19 cellular contexts compared by ENCODE assay signal in the genomic region with DNA sequence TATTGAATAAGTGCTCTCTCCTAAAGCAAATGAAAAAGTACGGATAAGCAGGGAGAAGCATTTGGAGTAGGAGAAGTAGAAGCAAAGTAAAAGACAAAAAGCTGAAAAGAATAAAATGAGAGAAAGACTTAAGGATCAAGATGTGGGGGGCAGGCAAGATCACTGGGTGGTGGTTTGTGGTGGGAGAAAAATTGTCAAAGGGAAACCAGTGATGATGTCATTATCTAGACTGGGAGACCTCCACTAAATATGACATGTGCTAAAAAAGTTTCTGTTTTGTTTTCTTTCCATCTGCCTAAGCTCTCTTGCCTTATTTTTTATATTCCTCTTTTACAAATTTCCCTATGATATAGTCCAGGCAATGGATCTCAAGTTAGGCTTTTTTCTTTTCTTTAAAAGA. TPM values are rescaled to one million over a fixed set of nuclear protein-coding genes. Genes with fewer than 3 reads are reported as not detected.
A peak's percentile ranks its signal among the peaks of the same experiment; 100 is the strongest.
DNase-seq lines count a peak whose midpoint lies in the region; ATAC-seq lines count a peak whose summit lies in the region.
"Had no signal": no experiment of that assay in that cellular context is flagged by ENCODE, and none has a peak within 500 bp of the region (broad histone marks: within the 10 kb centered on the region; RNA-seq: fewer than 3 reads in every experiment).

No MANE protein-coding gene starts in this region.

- no peaks in the 10 kb centered on the region for H3K9me3 Mint-ChIP-seq in activated naive CD4-positive, alpha-beta T cell treated with anti-CD3 and anti-CD28 coated beads, Interleukin-2, amount 50 U/mL, for 24 hours
- H3K9me3 Mint-ChIP-seq in activated naive CD4-positive, alpha-beta T cell treated with anti-CD3 and anti-CD28 coated beads for 36 hours, result no peaks in the 10 kb centered on the region
- H3K9me3 Mint-ChIP-seq in activated CD8-positive, alpha-beta T cell treated with anti-CD3 and anti-CD28 coated beads, Interleukin-2, amount 10 ng/mL, durations not matched to agents 7 days and 5 days (ENCODE audit: insufficient read depth), result no peaks in the 10 kb centered on the region
- no peaks in the 10 kb centered on the region for H3K9me3 Mint-ChIP-seq in stimulated activated naive CD8-positive, alpha-beta T cell treated with anti-CD3 and anti-CD28 coated beads, Interleukin-15, Interleukin-2, amounts not matched to agents 100 ng/mL and 50 ng/mL, for 24 hours
- H3K9me3 Mint-ChIP-seq: CD8-positive, alpha-beta memory T cell; immature natural killer cell; naive thymus-derived CD4-positive, alpha-beta T cell; T-cell had no signal

- DNase-seq in activated naive CD4-positive, alpha-beta T cell treated with anti-CD3 and anti-CD28 coated beads for 36 hours, result no peak
- DNase-seq in activated CD8-positive, alpha-beta T cell treated with anti-CD3 and anti-CD28 coated beads, Interleukin-2, amount 10 ng/mL, durations not matched to agents 7 days and 5 days, result peak; percentile 40
- DNase-seq in SK-N-DZ (ENCODE audit: low spot score), result no peak
- DNase-seq in NCI-H510A (lab: John Stamatoyannopoulos, UW), result no peak
- no peak for DNase-seq in CD1c-positive myeloid dendritic cell (ENCODE audit: extremely low spot score)
- DNase-seq: DMS79 treated with DMSO at 0.1 percent for 48 hours; heart left ventricle; immature natural killer cell; IMR-90; naive thymus-derived CD4-positive, alpha-beta T cell; NCI-H187; stimulated activated CD4-positive, alpha-beta T cell treated with anti-CD3 and anti-CD28 coated beads, Interleukin-2, amount 100 ng/mL, for 48 hours; T-cell had no signal

- POLR2A ChIA-PET in activated CD8-positive, alpha-beta T cell treated with anti-CD3 and anti-CD28 coated beads, Interleukin-2, amount 10 ng/mL, durations not matched to agents 7 days and 5 days (lab: Charles Lee), result no interaction called here

- H3K36me3 Mint-ChIP-seq in activated naive CD4-positive, alpha-beta T cell treated with anti-CD3 and anti-CD28 coated beads, Interleukin-2, amount 50 U/mL, for 24 hours, result peaks cover 34% of the 10 kb centered on the region
- peaks cover 34% of the 10 kb centered on the region for H3K36me3 Mint-ChIP-seq in activated naive CD4-positive, alpha-beta T cell treated with anti-CD3 and anti-CD28 coated beads for 36 hours (ENCODE audit: low read depth)
- H3K36me3 Mint-ChIP-seq in activated CD8-positive, alpha-beta T cell treated with anti-CD3 and anti-CD28 coated beads, Interleukin-2, amount 10 ng/mL, durations not matched to agents 7 days and 5 days (ENCODE audit: low read depth), result peaks cover 59% of the 10 kb centered on the region
- H3K36me3 Mint-ChIP-seq in stimulated activated naive CD8-positive, alpha-beta T cell treated with anti-CD3 and anti-CD28 coated beads, Interleukin-15, Interleukin-2, amounts not matched to agents 100 ng/mL and 50 ng/mL, for 24 hours (ENCODE audit: low read depth), result peaks cover 63% of the 10 kb centered on the region

- CTCF ChIA-PET in activated naive CD4-positive, alpha-beta T cell treated with anti-CD3 and anti-CD28 coated beads for 36 hours (lab: Charles Lee), result interaction anchor here (1.1 kb wide), 1 partner anchor 13 kb away, joined by 4 read pairs; no protein-coding TSS in a partner anchor
- CTCF ChIA-PET in activated CD8-positive, alpha-beta T cell treated with anti-CD3 and anti-CD28 coated beads, Interleukin-2, amount 10 ng/mL, durations not matched to agents 7 days and 5 days (lab: Charles Lee), result interaction anchor here (1.2 to 2.2 kb wide), 3 partner anchors 14 to 266 kb away, joined by 3 to 18 read pairs (median 5); a partner anchor contains a TSS

- intact Hi-C loops in activated naive CD4-positive, alpha-beta T cell treated with anti-CD3 and anti-CD28 coated beads for 36 hours (cut with micrococcal nuclease), result no loop called here

- peaks cover 26% of the 10 kb centered on the region for H3K4me1 Mint-ChIP-seq in activated naive CD4-positive, alpha-beta T cell treated with anti-CD3 and anti-CD28 coated beads, Interleukin-2, amount 50 U/mL, for 24 hours
- H3K4me1 Mint-ChIP-seq in activated naive CD4-positive, alpha-beta T cell treated with anti-CD3 and anti-CD28 coated beads for 36 hours (ENCODE audit: low read depth), result peaks cover 14% of the 10 kb centered on the region
- peaks cover 25% of the 10 kb centered on the region for H3K4me1 Mint-ChIP-seq in activated CD8-positive, alpha-beta T cell treated with anti-CD3 and anti-CD28 coated beads, Interleukin-2, amount 10 ng/mL, durations not matched to agents 7 days and 5 days (ENCODE audit: low read depth)
- peaks cover 31% of the 10 kb centered on the region for H3K4me1 Mint-ChIP-seq in stimulated activated naive CD8-positive, alpha-beta T cell treated with anti-CD3 and anti-CD28 coated beads, Interleukin-15, Interleukin-2, amounts not matched to agents 100 ng/mL and 50 ng/mL, for 24 hours (ENCODE audit: low read depth)

- peak; percentile 57 for ATAC-seq in GM21619 (IDR thresholded peaks at IDR 0.05; ENCODE audit: unreplicated experiment)
- ATAC-seq in activated CD8-positive, alpha-beta T cell treated with anti-CD3 and anti-CD28 coated beads, Interleukin-2, amount 10 ng/mL, durations not matched to agents 7 days and 5 days, result peak; percentile 87
- ATAC-seq: esophagus mucosa; HCT116; heart left ventricle; naive thymus-derived CD4-positive, alpha-beta T cell had no signal

- H3K27ac Mint-ChIP-seq in activated naive CD4-positive, alpha-beta T cell treated with anti-CD3 and anti-CD28 coated beads, Interleukin-2, amount 50 U/mL, for 24 hours, result peak overlapping the region; percentile 48
- H3K27ac Mint-ChIP-seq in activated naive CD4-positive, alpha-beta T cell treated with anti-CD3 and anti-CD28 coated beads for 36 hours, result no peak overlapping the region
- H3K27ac Mint-ChIP-seq in activated CD8-positive, alpha-beta T cell treated with anti-CD3 and anti-CD28 coated beads, Interleukin-2, amount 10 ng/mL, durations not matched to agents 7 days and 5 days, result peak overlapping the region; percentile 13
- H3K27ac Mint-ChIP-seq in stimulated activated naive CD8-positive, alpha-beta T cell treated with anti-CD3 and anti-CD28 coated beads, Interleukin-15, Interleukin-2, amounts not matched to agents 100 ng/mL and 50 ng/mL, for 24 hours, result peak overlapping the region; percentile 73

- H3K27me3 Mint-ChIP-seq in activated naive CD4-positive, alpha-beta T cell treated with anti-CD3 and anti-CD28 coated beads, Interleukin-2, amount 50 U/mL, for 24 hours, result no peaks in the 10 kb centered on the region
- no peaks in the 10 kb centered on the region for H3K27me3 Mint-ChIP-seq in activated naive CD4-positive, alpha-beta T cell treated with anti-CD3 and anti-CD28 coated beads for 36 hours (ENCODE audit: low read depth)
- no peaks in the 10 kb centered on the region for H3K27me3 Mint-ChIP-seq in activated CD8-positive, alpha-beta T cell treated with anti-CD3 and anti-CD28 coated beads, Interleukin-2, amount 10 ng/mL, durations not matched to agents 7 days and 5 days (ENCODE audit: low read depth)
- H3K27me3 Mint-ChIP-seq in stimulated activated naive CD8-positive, alpha-beta T cell treated with anti-CD3 and anti-CD28 coated beads, Interleukin-15, Interleukin-2, amounts not matched to agents 100 ng/mL and 50 ng/mL, for 24 hours, result no peaks in the 10 kb centered on the region
- H3K27me3 Mint-ChIP-seq: CD8-positive, alpha-beta memory T cell; naive thymus-derived CD4-positive, alpha-beta T cell; T-cell had no signal

- H3K4me3 Mint-ChIP-seq in activated naive CD4-positive, alpha-beta T cell treated with anti-CD3 and anti-CD28 coated beads, Interleukin-2, amount 50 U/mL, for 24 hours, result no peak overlapping the region
- H3K4me3 Mint-ChIP-seq in activated naive CD4-positive, alpha-beta T cell treated with anti-CD3 and anti-CD28 coated beads for 36 hours, result no peak overlapping the region
- peak overlapping the region; percentile 43 for H3K4me3 Mint-ChIP-seq in activated CD8-positive, alpha-beta T cell treated with anti-CD3 and anti-CD28 coated beads, Interleukin-2, amount 10 ng/mL, durations not matched to agents 7 days and 5 days
- H3K4me3 Mint-ChIP-seq in stimulated activated naive CD8-positive, alpha-beta T cell treated with anti-CD3 and anti-CD28 coated beads, Interleukin-15, Interleukin-2, amounts not matched to agents 100 ng/mL and 50 ng/mL, for 24 hours, result peak overlapping the region; percentile 51
- H3K4me3 Mint-ChIP-seq: immature natural killer cell, T-cell had no signal

RNA-seq across cellular contexts. Expression of a gene that starts 14.8 kb away (rescaled TPM):
- 10 to 100 TPM; 26.6 to 28.1 TPM for total RNA-seq in activated naive CD4-positive, alpha-beta T cell treated with anti-CD3 and anti-CD28 coated beads for 36 hours
- total RNA-seq in activated CD8-positive, alpha-beta T cell treated with anti-CD3 and anti-CD28 coated beads, Interleukin-2, amount 10 ng/mL, durations not matched to agents 7 days and 5 days, result 10 to 100 TPM; 14.7 to 15.5 TPM
- polyA plus RNA-seq in SK-N-DZ (2014; cell fraction: cytosol; rRNA removed), result 4.7 and 6.4 TPM in 2 replicates
- 3.4 and 3.5 TPM in 2 replicates for polyA plus RNA-seq in SK-N-DZ (2014; cell fraction: nucleus; rRNA removed)

RNA-seq across cellular contexts. Expression of a gene that starts 31.9 kb away (rescaled TPM):
- 10 to 100 TPM; 32.0 to 34.0 TPM for total RNA-seq in activated naive CD4-positive, alpha-beta T cell treated with anti-CD3 and anti-CD28 coated beads for 36 hours
- 10 to 100 TPM; 35.7 to 37.5 TPM for total RNA-seq in activated CD8-positive, alpha-beta T cell treated with anti-CD3 and anti-CD28 coated beads, Interleukin-2, amount 10 ng/mL, durations not matched to agents 7 days and 5 days
- 14.0 and 16.4 TPM in 2 replicates for polyA plus RNA-seq in SK-N-DZ (2014; cell fraction: cytosol; rRNA removed)
- 38.6 and 56.4 TPM in 2 replicates for polyA plus RNA-seq in SK-N-DZ (2014; cell fraction: nucleus; rRNA removed)

RNA-seq across cellular contexts. Expression of a gene that starts 32.0 kb away (rescaled TPM):
- total RNA-seq in activated naive CD4-positive, alpha-beta T cell treated with anti-CD3 and anti-CD28 coated beads for 36 hours, result 10 to 100 TPM; 12.3 to 12.7 TPM
- 10 to 100 TPM in 1 of 2 experiments, 1 to 10 TPM in 1; 9.4 to 10.3 TPM for total RNA-seq in activated CD8-positive, alpha-beta T cell treated with anti-CD3 and anti-CD28 coated beads, Interleukin-2, amount 10 ng/mL, durations not matched to agents 7 days and 5 days
- polyA plus RNA-seq in SK-N-DZ (2014; cell fraction: cytosol; rRNA removed), result 2.8 and 3.0 TPM in 2 replicates
- 3.3 and 7.7 TPM in 2 replicates for polyA plus RNA-seq in SK-N-DZ (2014; cell fraction: nucleus; rRNA removed)

Comparison
In these comparisons a context has a peak if more than half of its experiments do, and no peak if none do; other contexts are left out.
1. H3K4me3 Mint-ChIP-seq: peak in activated CD8-positive, alpha-beta T cell treated with anti-CD3 and anti-CD28 coated beads, Interleukin-2, amount 10 ng/mL, durations not matched to agents 7 days and 5 days (single experiment) and stimulated activated naive CD8-positive, alpha-beta T cell treated with anti-CD3 and anti-CD28 coated beads, Interleukin-15, Interleukin-2, amounts not matched to agents 100 ng/mL and 50 ng/mL, for 24 hours (single experiment); none in activated naive CD4-positive, alpha-beta T cell treated with anti-CD3 and anti-CD28 coated beads, Interleukin-2, amount 50 U/mL, for 24 hours (single experiment) and activated naive CD4-positive, alpha-beta T cell treated with anti-CD3 and anti-CD28 coated beads for 36 hours (single experiment).